In the genomic region with DNA sequence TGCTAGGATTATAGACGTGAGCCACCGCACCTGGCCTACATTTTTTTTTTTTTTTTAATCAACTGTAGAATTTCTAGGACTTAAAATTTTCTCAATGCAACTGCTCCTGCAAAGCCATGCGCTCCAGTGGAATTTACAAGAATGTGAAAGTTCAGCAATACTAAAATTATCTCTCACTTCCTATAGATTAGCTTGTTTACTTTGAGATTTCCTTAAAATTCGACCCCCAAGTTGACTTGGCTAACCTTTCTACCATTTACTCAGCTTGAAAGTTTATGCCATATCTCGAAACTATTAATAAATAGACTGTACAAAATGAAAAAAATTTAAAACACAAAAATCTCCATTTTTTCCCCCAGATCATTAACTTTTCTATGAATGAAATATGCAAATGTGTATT, we compare ENCODE assay signal across 16 cellular contexts.
A peak's percentile ranks its signal among the peaks of the same experiment; 100 is the strongest.
DNase-seq lines count a peak whose midpoint lies in the region; ATAC-seq and TF ChIP-seq lines count a peak whose summit lies in the region.
"Had no signal": no experiment of that assay in that cellular context is flagged by ENCODE, and none has a peak within 500 bp of the region (broad histone marks: within the 10 kb centered on the region; RNA-seq: fewer than 3 reads in every experiment).

No MANE protein-coding gene starts in this region.

- H3K4me1 Mint-ChIP-seq in T-helper 17 cell: peaks cover 19% of the 10 kb centered on the region

- peaks cover 23% of the 10 kb centered on the region for H3K79me2 ChIP-seq in osteoblast (ENCODE audit: insufficient read depth, low read length)

- H3K4me3 ChIP-seq in AG04450 (ENCODE audit: low read depth, low read length) (peak overlapping the region; percentile 18; the same call in 1 of the 2 replicates), astrocyte of the spinal cord (ENCODE audit: low read depth, low read length) (peak overlapping the region; percentile 74), fibroblast of villous mesenchyme (ENCODE audit: low read depth, low read length) (no peak overlapping the region), osteoblast (ENCODE audit: insufficient read depth, low read length) (peak overlapping the region; percentile 24)
- H3K4me3 ChIP-seq: GM12878 had no signal

- POLR2A ChIA-PET in AG04450 (lab: Yijun Ruan, JAX): interaction anchor here (0.7 kb wide), 1 partner anchor 298 kb away, joined by 4 read pairs; no protein-coding TSS in a partner anchor

- H3K4me1 ChIP-seq in osteoblast (ENCODE audit: insufficient read depth, low read length): peaks cover 16% of the 10 kb centered on the region

- H3K4me3 Mint-ChIP-seq in T-helper 17 cell: no peak overlapping the region

- H4K20me1 ChIP-seq in osteoblast (ENCODE audit: insufficient read depth, low read length): peaks cover 2% of the 10 kb centered on the region

- no peak overlapping the region for H3K27ac Mint-ChIP-seq in T-helper 17 cell
- H3K27ac Mint-ChIP-seq: CD4-positive, CD25-positive, alpha-beta regulatory T cell had no signal

- in situ Hi-C loops in astrocyte of the spinal cord (cut with HindIII; ENCODE audit: low sequenced_read_pairs): no loop called here

- no peak overlapping the region for H3K27ac ChIP-seq in AG04450 (ENCODE audit: low read depth, low read length)
- H3K27ac ChIP-seq in osteoblast (ENCODE audit: low read depth, low read length): no peak overlapping the region

- no peak overlapping the region for H3K4me2 ChIP-seq in osteoblast (ENCODE audit: insufficient read depth, low read length)

- peaks cover 76% of the 10 kb centered on the region for H3K27me3 Mint-ChIP-seq in T-helper 17 cell

- peaks cover 3% of the 10 kb centered on the region for H3K36me3 Mint-ChIP-seq in T-helper 17 cell (ENCODE audit: low read depth)
- H3K36me3 Mint-ChIP-seq: CD4-positive, CD25-positive, alpha-beta regulatory T cell had no signal

- H3K27me3 ChIP-seq in AG04450 (ENCODE audit: control insufficient read depth, insufficient read depth, low read length) (no peaks in the 10 kb centered on the region), osteoblast (ENCODE audit: insufficient read depth, low read length) (no peaks in the 10 kb centered on the region)

- CTCF ChIA-PET in AG04450 (lab: Charles Lee): interaction anchor here (2.0 to 5.9 kb wide), 4 partner anchors 8 to 434 kb away, joined by 7 to 158 read pairs (median 84); no protein-coding TSS in a partner anchor

- H3K36me3 ChIP-seq in osteoblast (ENCODE audit: insufficient read depth, low read length): no peaks in the 10 kb centered on the region

- no peak overlapping the region for H2AFZ ChIP-seq in osteoblast (ENCODE audit: low read length)

- H3K9me3 ChIP-seq in AG04450 (ENCODE audit: control insufficient read depth, insufficient read depth, low read length): no peaks in the 10 kb centered on the region; the same call in 1 of the 2 replicates
- no peaks in the 10 kb centered on the region for H3K9me3 ChIP-seq in osteoblast (ENCODE audit: low read depth, low read length)
- no peaks in the 10 kb centered on the region for H3K9me3 ChIP-seq in T-helper 17 cell (ENCODE audit: control insufficient read depth, low read length, poor library complexity, severe bottlenecking)

- TF ChIP-seq CTCF in AG04450 (IDR thresholded peaks at IDR 0.05; ENCODE audit: low read depth, low read length) (no peak), astrocyte of the spinal cord (IDR thresholded peaks at IDR 0.05; ENCODE audit: low read depth, low read length) (no peak), fibroblast of villous mesenchyme (IDR thresholded peaks at IDR 0.05; ENCODE audit: insufficient read depth, low read depth, low read length) (no peak), osteoblast (IDR thresholded peaks at IDR 0.05; ENCODE audit: extremely low read depth, low read depth, low read length) (no peak)

- no peak for ATAC-seq in HG03457 (IDR thresholded peaks at IDR 0.05; ENCODE audit: unreplicated experiment)
- no peak for ATAC-seq in T-helper 17 cell
- no peak for ATAC-seq in HG02571 (IDR thresholded peaks at IDR 0.05; ENCODE audit: unreplicated experiment)
- ATAC-seq: GM12878 had no signal

- DNase-seq in AG04450 (ENCODE audit: low read depth, low spot score) (no peak), astrocyte of the spinal cord (ENCODE audit: low read depth, low spot score) (no peak), fibroblast of villous mesenchyme (ENCODE audit: low read depth) (peak; percentile 76), osteoblast (ENCODE audit: insufficient read length, low spot score, missing footprints) (no peak), NCI-H1105 (lab: John Stamatoyannopoulos, UW) (no peak), T-helper 17 cell (no peak)
- DNase-seq: CD4-positive, CD25-positive, alpha-beta regulatory T cell; DMS79; HCEC 1CT; NCI-H1436 treated with DMSO at 0.1 percent for 48 hours; NCI-H345; NCI-H69; Right ventricle myocardium superior had no signal
